2 cellular contexts compared by ENCODE assay signal in genomic region chr16:29635902-29636301, GRCh38. TPM values are rescaled to one million over a fixed set of nuclear protein-coding genes. Genes with fewer than 3 reads are reported as not detected.
"Had no signal": no experiment of that assay in that cellular context is flagged by ENCODE, and none has a peak within 500 bp of the region (broad histone marks: within the 10 kb centered on the region; RNA-seq: fewer than 3 reads in every experiment).

No MANE protein-coding gene starts in this region.

RNA-seq across cellular contexts. Expression of gene SPN, which starts 27.1 kb away (rescaled TPM):
- total RNA-seq: bronchial epithelial cell, chondrocyte had no signal
